20 cellular contexts compared by ENCODE assay signal in the genomic region with DNA sequence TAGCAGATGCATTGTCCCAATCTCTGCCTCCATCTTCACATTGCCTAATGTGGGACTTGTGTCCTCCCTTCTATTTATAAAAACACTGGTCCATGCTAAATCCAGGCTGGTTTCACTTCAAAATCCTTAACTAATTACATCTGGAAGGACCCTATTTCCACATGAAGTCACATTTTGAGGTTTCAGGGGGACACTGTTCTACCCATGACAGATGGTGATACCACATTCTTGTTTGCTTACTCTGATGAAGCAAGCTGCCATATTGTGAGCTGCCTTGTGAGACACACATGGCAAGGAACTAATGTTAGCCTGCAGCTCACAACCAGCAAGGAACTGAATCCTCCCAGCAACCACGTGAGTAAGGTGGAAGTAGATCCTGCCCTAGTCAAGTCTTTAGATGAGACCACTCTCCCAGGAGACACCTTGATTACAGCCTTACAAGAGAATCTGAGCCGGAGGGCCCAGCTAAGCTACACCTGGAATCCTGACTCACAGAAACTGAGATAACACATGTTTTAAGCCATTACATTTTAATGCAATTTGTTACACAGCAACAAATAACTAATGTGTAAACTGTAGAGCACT.
DNase-seq lines count a peak whose midpoint lies in the region; ATAC-seq, FAIRE-seq and TF ChIP-seq lines count a peak whose summit lies in the region.
"Had no signal": no experiment of that assay in that cellular context is flagged by ENCODE, and none has a peak within 500 bp of the region (broad histone marks: within the 10 kb centered on the region; RNA-seq: fewer than 3 reads in every experiment).

No MANE protein-coding gene starts in this region.

- TF ChIP-seq EP300 in SK-N-SH (IDR thresholded peaks at IDR 0.05; ENCODE audit: borderline replicate concordance in 1 of 2, low read depth in 1 of 2, low read length in 1 of 2) = no peak

- no peaks in the 10 kb centered on the region for H3K9me2 ChIP-seq in SK-N-SH

- no TSS peak for BruUV-seq in Panc1 (replicated peaks; lab: Mats Ljungman, UMichigan)

- H3K4me1 ChIP-seq in SK-N-SH (ENCODE audit: control insufficient read depth in 1 of 2, insufficient read depth in 2 of 2, low read depth in 1 of 2, low read length in 1 of 2) = peaks cover 8% of the 10 kb centered on the region in 2 experiments; a peak in 2 of 4 replicates
- no peaks in the 10 kb centered on the region for H3K4me1 ChIP-seq in Panc1 (ENCODE audit: control insufficient read depth, insufficient read depth, low read length)
- H3K4me1 ChIP-seq: colonic mucosa, testis had no signal

- POLR2A ChIA-PET in SK-N-SH (lab: Yijun Ruan, JAX) = interaction anchor here (0.7 kb wide), 1 partner anchor 26 kb away, joined by 4 read pairs; no protein-coding TSS in a partner anchor
- POLR2A ChIA-PET in Panc1 (lab: Charles Lee) = no interaction called here

- no peak for DNase-seq in SK-N-SH
- DNase-seq in Panc1 (ENCODE audit: low read depth, low spot score) = no peak
- DNase-seq in fibroblast of gingiva (ENCODE audit: low read depth) = peak; percentile 4
- no peak for DNase-seq in H54 (ENCODE audit: insufficient read length, low spot score)
- DNase-seq in cardiac septum (ENCODE audit: low spot score) = no peak
- DNase-seq: activated CD4-positive, alpha-beta T cell treated with anti-CD3 and anti-CD28 coated beads for 4 hours; activated gamma-delta T cell; C1 segment of cervical spinal cord; colonic mucosa; midbrain; MM.1S; NCI-H2081 treated with DMSO at 0.1 percent for 48 hours; NCI-H526 treated with DMSO at 0.1 percent for 48 hours; testis had no signal

- H3F3A ChIP-seq in SK-N-SH (replicated peaks; ENCODE audit: insufficient read depth) = peaks cover 12% of the 10 kb centered on the region

- TF ChIP-seq CTCF in SK-N-SH (IDR thresholded peaks at IDR 0.05) (no peak), Panc1 (IDR thresholded peaks at IDR 0.05) (no peak)

- H3K36me3 ChIP-seq in SK-N-SH (replicated peaks in 1 of 2; ENCODE audit: control insufficient read depth in 1 of 2, insufficient read depth in 2 of 2, low read length in 1 of 2) = peaks cover 8 to 20% of the 10 kb centered on the region in 2 experiments
- peaks cover 5% of the 10 kb centered on the region; the same call in 1 of the 2 replicates for H3K36me3 ChIP-seq in Panc1 (ENCODE audit: control insufficient read depth, insufficient read depth, low read length)
- H3K36me3 ChIP-seq: colonic mucosa had no signal

- H4K20me1 ChIP-seq in SK-N-SH (ENCODE audit: insufficient read depth) = no peaks in the 10 kb centered on the region

- no peak for TF ChIP-seq RAD21 in SK-N-SH (IDR thresholded peaks at IDR 0.05; ENCODE audit: low read length)

- no peak overlapping the region for H3K9ac ChIP-seq in SK-N-SH

- WGBS in SK-N-SH (ENCODE audit: low lambda C conversion rate) = 93% methylated on average over 2 of the region's 2 CpGs

- TF ChIP-seq POLR2A in H54 (IDR thresholded peaks at IDR 0.05; ENCODE audit: low read depth, low read length) = no peak

- H3K9me3 ChIP-seq in SK-N-SH (no peaks in the 10 kb centered on the region), Panc1 (ENCODE audit: control insufficient read depth, insufficient read depth, low read depth, low read length) (no peaks in the 10 kb centered on the region)
- H3K9me3 ChIP-seq: colonic mucosa, testis had no signal

- no peak for FAIRE-seq in H54 (lab: Jason Lieb, UNC)
- FAIRE-seq: A204.1 had no signal

- intact Hi-C loops in Panc1 (cut with micrococcal nuclease; ENCODE audit: unreplicated experiment) = no loop called here
- intact Hi-C loops in cardiac septum (cut with DNase I) = no loop called here

- H3K27me3 ChIP-seq in SK-N-SH (ENCODE audit: insufficient read depth) = no peaks in the 10 kb centered on the region
- no peaks in the 10 kb centered on the region for H3K27me3 ChIP-seq in Panc1 (ENCODE audit: control insufficient read depth, insufficient read depth, low read length)
- H3K27me3 ChIP-seq: colonic mucosa, testis had no signal

- CTCF ChIA-PET in SK-N-SH (lab: Yijun Ruan, JAX) = interaction anchor here (1.0 to 1.1 kb wide), 2 partner anchors 10 to 27 kb away, joined by 4 read pairs; no protein-coding TSS in a partner anchor
- CTCF ChIA-PET in Panc1 (lab: Charles Lee) = no interaction called here

- H3K79me2 ChIP-seq in SK-N-SH (ENCODE audit: insufficient read depth) = no peaks in the 10 kb centered on the region

- H3K27ac ChIP-seq in SK-N-SH (ENCODE audit: low read depth in 2 of 2, low read length in 1 of 2) (no peak overlapping the region), Panc1 (ENCODE audit: low read length) (no peak overlapping the region)
- H3K27ac ChIP-seq: colonic mucosa, SK-N-MC, testis had no signal

- H3K4me3 ChIP-seq in SK-N-SH (ENCODE audit: low read depth in 2 of 2, low read length in 1 of 2) (no peak overlapping the region), Panc1 (ENCODE audit: low read depth in 2 of 2, low read length in 2 of 2) (no peak overlapping the region)
- H3K4me3 ChIP-seq: colonic mucosa, SK-N-MC, testis had no signal

- no peak overlapping the region for H2AFZ ChIP-seq in SK-N-SH (ENCODE audit: low read depth)

- in situ Hi-C loops in Panc1 (cut with HindIII; ENCODE audit: low pct_unique_long_range_greater_than_20kb, low sequenced_read_pairs) = no loop called here

- no peak overlapping the region for H3K4me2 ChIP-seq in SK-N-SH

- ATAC-seq in SK-N-SH treated with all-trans-retinoic acid at 6 μM for 48 hours (peak; percentile 57), Panc1 (peak; percentile 29), HG03354 (IDR thresholded peaks at IDR 0.05; ENCODE audit: poor library complexity, severe bottlenecking, unreplicated experiment) (no peak), GM21381 (IDR thresholded peaks at IDR 0.05; ENCODE audit: unreplicated experiment) (no peak)
- ATAC-seq: left lobe of liver had no signal

TF ChIP-seq in SK-N-SH treated with all-trans-retinoic acid at 6 μM for 48 hours, 23 proteins besides CTCF, POLR2A, EP300 and RAD21 (continues in another document):
- TF ChIP-seq, protein P1, sequence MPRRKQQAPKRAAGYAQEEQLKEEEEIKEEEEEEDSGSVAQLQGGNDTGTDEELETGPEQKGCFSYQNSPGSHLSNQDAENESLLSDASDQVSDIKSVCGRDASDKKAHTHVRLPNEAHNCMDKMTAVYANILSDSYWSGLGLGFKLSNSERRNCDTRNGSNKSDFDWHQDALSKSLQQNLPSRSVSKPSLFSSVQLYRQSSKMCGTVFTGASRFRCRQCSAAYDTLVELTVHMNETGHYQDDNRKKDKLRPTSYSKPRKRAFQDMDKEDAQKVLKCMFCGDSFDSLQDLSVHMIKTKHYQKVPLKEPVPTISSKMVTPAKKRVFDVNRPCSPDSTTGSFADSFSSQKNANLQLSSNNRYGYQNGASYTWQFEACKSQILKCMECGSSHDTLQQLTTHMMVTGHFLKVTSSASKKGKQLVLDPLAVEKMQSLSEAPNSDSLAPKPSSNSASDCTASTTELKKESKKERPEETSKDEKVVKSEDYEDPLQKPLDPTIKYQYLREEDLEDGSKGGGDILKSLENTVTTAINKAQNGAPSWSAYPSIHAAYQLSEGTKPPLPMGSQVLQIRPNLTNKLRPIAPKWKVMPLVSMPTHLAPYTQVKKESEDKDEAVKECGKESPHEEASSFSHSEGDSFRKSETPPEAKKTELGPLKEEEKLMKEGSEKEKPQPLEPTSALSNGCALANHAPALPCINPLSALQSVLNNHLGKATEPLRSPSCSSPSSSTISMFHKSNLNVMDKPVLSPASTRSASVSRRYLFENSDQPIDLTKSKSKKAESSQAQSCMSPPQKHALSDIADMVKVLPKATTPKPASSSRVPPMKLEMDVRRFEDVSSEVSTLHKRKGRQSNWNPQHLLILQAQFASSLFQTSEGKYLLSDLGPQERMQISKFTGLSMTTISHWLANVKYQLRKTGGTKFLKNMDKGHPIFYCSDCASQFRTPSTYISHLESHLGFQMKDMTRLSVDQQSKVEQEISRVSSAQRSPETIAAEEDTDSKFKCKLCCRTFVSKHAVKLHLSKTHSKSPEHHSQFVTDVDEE (CRISPR knock-in tag; IDR thresholded peaks at IDR 0.05) = no peak
- TF ChIP-seq RARB (CRISPR knock-in tag; IDR thresholded peaks at IDR 0.05) (no peak), ZFP3 (CRISPR knock-in tag; IDR thresholded peaks at IDR 0.05) (no peak)

TF ChIP-seq in SK-N-SH, 30 proteins besides CTCF, POLR2A, EP300 and RAD21 (continues in another document):
- TF ChIP-seq EZH2phosphoT487 (IDR thresholded peaks at IDR 0.05; ENCODE audit: borderline replicate concordance, low read depth) (no peak), NFIC (IDR thresholded peaks at IDR 0.05; ENCODE audit: borderline replicate concordance) (no peak), CHD2 (IDR thresholded peaks at IDR 0.05; ENCODE audit: low read length, partially characterized antibody) (no peak), RCOR1 (IDR thresholded peaks at IDR 0.05; ENCODE audit: low read length) (no peak), RFX5 (IDR thresholded peaks at IDR 0.05; ENCODE audit: low read length) (no peak), FOSL2 (IDR thresholded peaks at IDR 0.05; ENCODE audit: borderline replicate concordance, low read depth) (no peak)
- TF ChIP-seq, protein P2, sequence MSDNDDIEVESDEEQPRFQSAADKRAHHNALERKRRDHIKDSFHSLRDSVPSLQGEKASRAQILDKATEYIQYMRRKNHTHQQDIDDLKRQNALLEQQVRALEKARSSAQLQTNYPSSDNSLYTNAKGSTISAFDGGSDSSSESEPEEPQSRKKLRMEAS (IDR thresholded peaks at IDR 0.05; ENCODE audit: low read depth) = no peak
- TF ChIP-seq, protein P3, sequence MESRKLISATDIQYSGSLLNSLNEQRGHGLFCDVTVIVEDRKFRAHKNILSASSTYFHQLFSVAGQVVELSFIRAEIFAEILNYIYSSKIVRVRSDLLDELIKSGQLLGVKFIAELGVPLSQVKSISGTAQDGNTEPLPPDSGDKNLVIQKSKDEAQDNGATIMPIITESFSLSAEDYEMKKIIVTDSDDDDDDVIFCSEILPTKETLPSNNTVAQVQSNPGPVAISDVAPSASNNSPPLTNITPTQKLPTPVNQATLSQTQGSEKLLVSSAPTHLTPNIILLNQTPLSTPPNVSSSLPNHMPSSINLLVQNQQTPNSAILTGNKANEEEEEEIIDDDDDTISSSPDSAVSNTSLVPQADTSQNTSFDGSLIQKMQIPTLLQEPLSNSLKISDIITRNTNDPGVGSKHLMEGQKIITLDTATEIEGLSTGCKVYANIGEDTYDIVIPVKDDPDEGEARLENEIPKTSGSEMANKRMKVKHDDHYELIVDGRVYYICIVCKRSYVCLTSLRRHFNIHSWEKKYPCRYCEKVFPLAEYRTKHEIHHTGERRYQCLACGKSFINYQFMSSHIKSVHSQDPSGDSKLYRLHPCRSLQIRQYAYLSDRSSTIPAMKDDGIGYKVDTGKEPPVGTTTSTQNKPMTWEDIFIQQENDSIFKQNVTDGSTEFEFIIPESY (IDR thresholded peaks at IDR 0.05; ENCODE audit: borderline replicate concordance, low read depth) = no peak
- TF ChIP-seq, protein P4, sequence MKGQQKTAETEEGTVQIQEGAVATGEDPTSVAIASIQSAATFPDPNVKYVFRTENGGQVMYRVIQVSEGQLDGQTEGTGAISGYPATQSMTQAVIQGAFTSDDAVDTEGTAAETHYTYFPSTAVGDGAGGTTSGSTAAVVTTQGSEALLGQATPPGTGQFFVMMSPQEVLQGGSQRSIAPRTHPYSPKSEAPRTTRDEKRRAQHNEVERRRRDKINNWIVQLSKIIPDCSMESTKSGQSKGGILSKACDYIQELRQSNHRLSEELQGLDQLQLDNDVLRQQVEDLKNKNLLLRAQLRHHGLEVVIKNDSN (IDR thresholded peaks at IDR 0.05; ENCODE audit: borderline replicate concordance, low read depth) = no peak

Comparison
In these comparisons a context has a peak if more than half of its experiments do, and no peak if none do; other contexts are left out.
1. ATAC-seq: peak in SK-N-SH treated with all-trans-retinoic acid at 6 μM for 48 hours (single experiment) and Panc1 (single experiment); none in HG03354 (single experiment) and GM21381 (single experiment).